Comparison of ENCODE assay signal across 9 cellular contexts in genomic region chr6:108847738-108848115, GRCh38. TPM values are rescaled to one million over a fixed set of nuclear protein-coding genes. Genes with fewer than 3 reads are reported as not detected.
DNase-seq lines count a peak whose midpoint lies in the region; FAIRE-seq and TF ChIP-seq lines count a peak whose summit lies in the region.
"Had no signal": no experiment of that assay in that cellular context is flagged by ENCODE, and none has a peak within 500 bp of the region (broad histone marks: within the 10 kb centered on the region; RNA-seq: fewer than 3 reads in every experiment).

No MANE protein-coding gene starts in this region.

- no peak for DNase-seq in AG10803 (ENCODE audit: low read depth)
- DNase-seq in Karpas-422 = no peak
- peak in 6 of 61 donors; percentile 30 to 65 (median 48) for DNase-seq in caudate nucleus (lab: John Stamatoyannopoulos, UW)
- DNase-seq in HUDEP-2 (lab: John Stamatoyannopoulos, UW; ENCODE audit: unreplicated experiment in 76 of 76) = no peak
- DNase-seq in frontal cortex (ENCODE audit: low spot score in 2 of 2) = no peak
- DNase-seq in small intestine = no peak
- DNase-seq in GM12891 (ENCODE audit: insufficient read length, low spot score) = no peak

- H3K9ac ChIP-seq in Karpas-422 (ENCODE audit: low read length) (peak overlapping the region; percentile 63), mucosa of stomach (ENCODE audit: low read length) (peak overlapping the region; percentile 59)

- H2AFZ ChIP-seq in Karpas-422 (ENCODE audit: low read length) = peak overlapping the region; percentile 69

- H3K4me2 ChIP-seq in Karpas-422 (ENCODE audit: low read depth, low read length, poor library complexity, severe bottlenecking) = peak overlapping the region; percentile 73

- no peaks in the 10 kb centered on the region for H3K36me3 ChIP-seq in Karpas-422 (ENCODE audit: insufficient read depth, low read length)
- no peaks in the 10 kb centered on the region for H3K36me3 ChIP-seq in mucosa of stomach (ENCODE audit: control insufficient read depth, insufficient read depth, low read length)
- no peaks in the 10 kb centered on the region for H3K36me3 ChIP-seq in small intestine (ENCODE audit: control insufficient read depth in 2 of 2, insufficient read depth in 2 of 2, low read length in 2 of 2)

- FAIRE-seq in frontal cortex (lab: Jason Lieb, UNC) = no peak
- no peak for FAIRE-seq in small intestine (lab: Jason Lieb, UNC)
- no peak for FAIRE-seq in GM12891 (lab: Jason Lieb, UNC)
- FAIRE-seq: colon had no signal

- H3K79me2 ChIP-seq in Karpas-422 (ENCODE audit: low read length) = no peaks in the 10 kb centered on the region

- H3K27ac ChIP-seq in Karpas-422 (ENCODE audit: low read length) (no peak overlapping the region), caudate nucleus (ENCODE audit: low read depth, low read length) (peak overlapping the region; percentile 79), small intestine (ENCODE audit: low read depth in 1 of 2, low read length in 1 of 2) (peak overlapping the region in 1 of 2 donors; percentile 80)

- no peaks in the 10 kb centered on the region for H3K9me3 ChIP-seq in Karpas-422 (ENCODE audit: low read length)
- H3K9me3 ChIP-seq in mucosa of stomach (ENCODE audit: control insufficient read depth, low read length) = no peaks in the 10 kb centered on the region
- no peaks in the 10 kb centered on the region for H3K9me3 ChIP-seq in small intestine (ENCODE audit: control insufficient read depth, low read depth)

- WGBS in small intestine, 3 donors = 43 to 50% (median 46%) methylated on average over 12 of the region's 12 CpGs

- H3K4me1 ChIP-seq in Karpas-422 (ENCODE audit: low read length) (peaks cover 27% of the 10 kb centered on the region), mucosa of stomach (ENCODE audit: control insufficient read depth, insufficient read depth, low read length) (no peaks in the 10 kb centered on the region), small intestine (ENCODE audit: control insufficient read depth in 2 of 2, insufficient read depth in 1 of 2, low read depth in 1 of 2, low read length in 1 of 2) (peaks cover 2 to 6% of the 10 kb centered on the region in 2 donors)

- no peaks in the 10 kb centered on the region for H3K27me3 ChIP-seq in Karpas-422 (ENCODE audit: low read length)
- H3K27me3 ChIP-seq in mucosa of stomach (ENCODE audit: control insufficient read depth, insufficient read depth, low read length) = no peaks in the 10 kb centered on the region
- H3K27me3 ChIP-seq in small intestine (ENCODE audit: control insufficient read depth in 2 of 2, insufficient read depth in 2 of 2, low read length in 2 of 2) = no peaks in the 10 kb centered on the region

- TF ChIP-seq CTCF in AG10803 (conservative IDR thresholded peaks at IDR 0.05; ENCODE audit: low read length) = no peak

- no peaks in the 10 kb centered on the region for H3K9me2 ChIP-seq in Karpas-422 (replicated peaks; ENCODE audit: insufficient read depth, low read length)

- no peaks in the 10 kb centered on the region for H4K20me1 ChIP-seq in Karpas-422 (ENCODE audit: insufficient read depth, low read depth, low read length)

- no peak for TF ChIP-seq POLR2A in GM12891 (IDR thresholded peaks at IDR 0.05; ENCODE audit: low read depth, low read length)

- H3K4me3 ChIP-seq in AG10803 (ENCODE audit: low read length) (peak overlapping the region; percentile 82), Karpas-422 (ENCODE audit: low read length) (peak overlapping the region; percentile 81), mucosa of stomach (ENCODE audit: low read length) (peak overlapping the region; percentile 72), small intestine (ENCODE audit: low read depth in 1 of 2, low read length in 2 of 2) (peak overlapping the region in 1 of 2 donors; percentile 76)

TF ChIP-seq in GM12891, 5 proteins besides CTCF, POLR2A, EP300 and RAD21:
- TF ChIP-seq POLR2AphosphoS5 (IDR thresholded peaks at IDR 0.05; ENCODE audit: low read depth, low read length) (no peak), TAF1 (IDR thresholded peaks at IDR 0.05; ENCODE audit: low read depth, low read length) (no peak), SPI1 (IDR thresholded peaks at IDR 0.05; ENCODE audit: low read depth, low read length) (no peak), POU2F2 (IDR thresholded peaks at IDR 0.05; ENCODE audit: low read depth, low read length) (no peak), PAX5 (IDR thresholded peaks at IDR 0.05; ENCODE audit: insufficient read depth, low read length, severe bottlenecking) (no peak)

RNA-seq across cellular contexts. Expression of gene ARMC2, which starts 0.5 kb away (rescaled TPM):
- 1.0 and 1.2 TPM in 2 replicates for total RNA-seq in Karpas-422 (2014; rRNA removed; shearing (Covaris generic); ENCODE audit: low replicate concordance)
- 16.3 TPM for total RNA-seq in frontal cortex
- polyA plus RNA-seq in small intestine = 1 to 10 TPM in 2 of 3 donors, under 1 TPM in 1; 0.22 to 4.1 (median 1.7) TPM
- polyA plus RNA-seq in GM12891 (2012; ENCODE audit: low read depth, missing spikeins) = not detected
